8 cellular contexts compared by ENCODE assay signal in the genomic region with DNA sequence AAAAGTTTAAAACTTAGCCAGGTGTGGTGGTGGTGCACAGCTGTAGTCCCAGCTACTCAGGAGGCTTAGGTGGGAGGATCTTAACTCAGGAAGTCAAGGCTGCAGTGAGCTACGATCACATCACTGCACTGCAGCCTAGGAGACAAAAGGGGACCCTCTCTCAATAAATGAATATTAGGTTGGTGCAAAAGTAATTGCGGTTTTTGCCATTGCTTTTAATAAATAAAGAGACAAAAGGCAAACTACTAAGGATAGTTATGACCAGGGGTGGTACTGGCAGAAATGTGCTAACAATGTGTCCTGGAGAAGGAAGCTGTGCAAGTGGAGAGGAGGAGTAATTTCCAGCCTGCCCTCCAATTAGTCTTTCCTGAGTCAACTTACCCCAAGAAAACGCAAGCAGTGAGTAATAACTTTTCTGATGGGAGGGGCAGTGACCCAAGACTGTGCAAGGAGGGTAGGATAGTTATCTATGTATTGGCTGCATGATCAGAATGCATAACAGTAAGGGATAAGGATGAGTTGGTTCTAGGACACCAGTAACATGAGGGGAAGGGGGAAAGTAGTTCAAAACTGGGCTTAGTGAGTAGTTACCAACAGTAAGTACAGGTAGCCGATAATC. TPM values are rescaled to one million over a fixed set of nuclear protein-coding genes. Genes with fewer than 3 reads are reported as not detected.
DNase-seq lines count a peak whose midpoint lies in the region; ATAC-seq, FAIRE-seq and TF ChIP-seq lines count a peak whose summit lies in the region.

No MANE protein-coding gene starts in this region.

- no peak overlapping the region for H2AFZ ChIP-seq in keratinocyte (ENCODE audit: control insufficient read depth, low read length)

- no peaks in the 10 kb centered on the region for H3K9me3 ChIP-seq in adipocyte (ENCODE audit: control insufficient read depth, low read length)
- H3K9me3 ChIP-seq in keratinocyte (ENCODE audit: control insufficient read depth, low read depth, low read length), result no peaks in the 10 kb centered on the region

- H3K27me3 ChIP-seq in adipocyte (replicated peaks; ENCODE audit: control insufficient read depth, insufficient read depth, low read length), result no peaks in the 10 kb centered on the region
- no peaks in the 10 kb centered on the region for H3K27me3 ChIP-seq in keratinocyte (ENCODE audit: control insufficient read depth, extremely low read depth, insufficient read depth, low read length)

- H3K9me1 ChIP-seq in keratinocyte (ENCODE audit: control insufficient read depth, extremely low read depth, insufficient read depth, low read length), result no peaks in the 10 kb centered on the region

- peak overlapping the region; percentile 97 for H3K27ac ChIP-seq in keratinocyte (ENCODE audit: control insufficient read depth, insufficient read depth, low read length)

- H3K9ac ChIP-seq in adipocyte (ENCODE audit: low read length) (peak overlapping the region; percentile 89), keratinocyte (ENCODE audit: control insufficient read depth, extremely low read depth, insufficient read depth, low read length) (peak overlapping the region; percentile 97)

- dilution Hi-C loops in keratinocyte (cut with MboI; ENCODE audit: extremely low pct_ligation_motif_present, low sequenced_read_pairs), result no loop called here

- H3K79me2 ChIP-seq in keratinocyte (ENCODE audit: control insufficient read depth, insufficient read depth, low read length), result peaks cover 49% of the 10 kb centered on the region

- H3K4me3 ChIP-seq in adipocyte (ENCODE audit: low read length) (peak overlapping the region; percentile 93), keratinocyte (ENCODE audit: control insufficient read depth in 2 of 3, extremely low read depth in 1 of 3, insufficient read depth in 2 of 3, low read depth in 1 of 3, low read length in 3 of 3) (peak overlapping the region; percentile 78 to 98 (median 92))

- TF ChIP-seq CTCF in keratinocyte (optimal IDR thresholded peaks at IDR 0.05 in 1 of 3, IDR thresholded peaks at IDR 0.05 in 1 of 3, conservative IDR thresholded peaks at IDR 0.05 in 1 of 3; ENCODE audit: extremely low read depth in 1 of 3, insufficient read depth in 2 of 3, low read length in 3 of 3), result no peak

- FAIRE-seq in keratinocyte (lab: Jason Lieb, UNC), result peak; percentile 88

- H3K4me1 ChIP-seq in adipocyte (ENCODE audit: control insufficient read depth, insufficient read depth, low read length) (peaks cover 22% of the 10 kb centered on the region), keratinocyte (ENCODE audit: control insufficient read depth, extremely low read depth, insufficient read depth, low read length) (peaks cover 67% of the 10 kb centered on the region)

- peak overlapping the region; percentile 98 for H3K4me2 ChIP-seq in keratinocyte (ENCODE audit: control insufficient read depth, extremely low read depth, insufficient read depth, low read depth, low read length)

- H4K20me1 ChIP-seq in keratinocyte (ENCODE audit: control insufficient read depth, extremely low read depth, insufficient read depth, low read length), result peaks cover 4% of the 10 kb centered on the region

- DNase-seq in stimulated activated CD4-positive, alpha-beta T cell treated with anti-CD3 and anti-CD28 coated beads, Interleukin-4, amount 100 ng/mL, for 24 hours, result peak; percentile 11
- DNase-seq in stimulated activated CD4-positive, alpha-beta T cell treated with anti-CD3 and anti-CD28 coated beads, Interleukin-4, amount 100 ng/mL, for 1 hour, result no peak
- DNase-seq in adipocyte (ENCODE audit: low read depth) (peak; percentile 52), keratinocyte (ENCODE audit: low read depth, low spot score) (peak; percentile 46), SK-N-DZ (ENCODE audit: low spot score) (no peak), NCI-H1092 (lab: John Stamatoyannopoulos, UW) (no peak), NCI-H1417 treated with DMSO at 0.1 percent for 48 hours (lab: John Stamatoyannopoulos, UW) (no peak)

- no peak for ATAC-seq in GM21526 (IDR thresholded peaks at IDR 0.05; ENCODE audit: low FRiP score, unreplicated experiment)

- no peaks in the 10 kb centered on the region for H3K36me3 ChIP-seq in adipocyte (ENCODE audit: control insufficient read depth, insufficient read depth, low read length, severe bottlenecking)
- peaks cover 0 to 8% of the 10 kb centered on the region in 2 experiments for H3K36me3 ChIP-seq in keratinocyte (ENCODE audit: control insufficient read depth in 2 of 2, extremely low read depth in 1 of 2, insufficient read depth in 2 of 2, low read length in 2 of 2)

RNA-seq across cellular contexts. Expression of a gene that starts 1.5 kb away (rescaled TPM):
- 35.7 to 43.3 TPM (median 37.3 TPM) in 3 replicates for polyA plus RNA-seq in keratinocyte
- 40.0 TPM for polyA plus RNA-seq in keratinocyte (2011; ENCODE audit: low read depth)
- 23.3 and 36.9 TPM in 2 replicates for polyA plus RNA-seq in keratinocyte (2011; cell fraction: cytosol; rRNA removed)
- 52.8 TPM in 2 replicates for polyA plus RNA-seq in keratinocyte (2011; cell fraction: nucleus; rRNA removed)
- polyA plus RNA-seq in keratinocyte (2012; ENCODE audit: low replicate concordance), result 25.6 and 29.0 TPM in 2 replicates
- polyA minus RNA-seq in keratinocyte, result 104 to 141 TPM (median 110 TPM) in 3 replicates
- 84.6 TPM for polyA minus RNA-seq in keratinocyte (2011; cell fraction: cytosol; rRNA and poly(A)+ RNA removed)
- 95.6 and 144 TPM in 2 replicates for polyA minus RNA-seq in keratinocyte (2011; cell fraction: nucleus; rRNA and poly(A)+ RNA removed)
- polyA plus RNA-seq in SK-N-DZ (2014; cell fraction: cytosol; rRNA removed), result 7.2 and 8.0 TPM in 2 replicates
- polyA plus RNA-seq in SK-N-DZ (2014; cell fraction: nucleus; rRNA removed), result 7.8 and 11.7 TPM in 2 replicates

Comparison
In these comparisons a context has a peak if more than half of its experiments do, and no peak if none do; other contexts are left out.
1. DNase-seq: peak in stimulated activated CD4-positive, alpha-beta T cell treated with anti-CD3 and anti-CD28 coated beads, Interleukin-4, amount 100 ng/mL, for 24 hours (single experiment), adipocyte (single experiment) and keratinocyte (single experiment); none in stimulated activated CD4-positive, alpha-beta T cell treated with anti-CD3 and anti-CD28 coated beads, Interleukin-4, amount 100 ng/mL, for 1 hour (single experiment), SK-N-DZ (single experiment), NCI-H1092 (single experiment) and NCI-H1417 treated with DMSO at 0.1 percent for 48 hours (single experiment).